8 cellular contexts compared by ENCODE assay signal in the genomic region with DNA sequence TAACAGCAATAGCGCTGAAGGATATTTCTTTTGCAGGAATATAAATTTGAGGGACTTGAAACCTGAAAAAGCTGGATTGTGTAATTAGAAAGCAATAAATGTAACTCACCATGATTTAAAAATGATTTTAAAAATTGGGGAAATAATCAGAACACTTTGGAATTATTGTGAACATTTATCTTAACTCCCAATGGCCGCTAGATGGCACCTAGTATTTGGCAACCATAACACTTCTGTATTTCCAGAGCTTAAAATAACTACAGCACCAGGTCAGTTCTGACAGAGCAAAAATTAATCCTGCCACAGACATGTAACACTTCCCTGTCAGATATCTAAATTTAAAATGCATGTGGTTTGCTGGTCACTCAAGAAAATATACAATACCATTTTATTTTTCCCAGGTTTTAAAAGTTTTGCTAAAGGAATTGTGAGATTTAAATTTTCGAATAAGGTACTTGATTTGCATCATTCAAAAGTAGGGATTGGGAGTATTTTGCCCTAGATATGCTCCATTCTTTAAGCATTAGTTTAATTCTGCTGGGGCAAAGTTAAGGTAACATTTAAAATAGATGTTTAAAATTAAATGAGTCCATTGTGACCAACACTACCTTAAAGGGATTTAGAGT.
DNase-seq lines count a peak whose midpoint lies in the region; ATAC-seq and TF ChIP-seq lines count a peak whose summit lies in the region.

No MANE protein-coding gene starts in this region.

- no peaks in the 10 kb centered on the region for H3K36me3 ChIP-seq in WERI-Rb-1
- H3K36me3 ChIP-seq in right atrium auricular region = no peaks in the 10 kb centered on the region
- no peaks in the 10 kb centered on the region for H3K36me3 ChIP-seq in upper lobe of right lung

- POLR2A ChIA-PET in AG04450 (lab: Yijun Ruan, JAX) = no interaction called here

- DNase-seq in AG04450 (ENCODE audit: low read depth, low spot score) (no peak), NCI-H1694 (lab: John Stamatoyannopoulos, UW) (peak; percentile 81), WERI-Rb-1 (peak; percentile 17), right atrium auricular region (ENCODE audit: low spot score) (no peak), upper lobe of right lung (no peak)
- no peak for DNase-seq in activated CD4-positive, alpha-beta T cell treated with anti-CD3 and anti-CD28 coated beads, Interleukin-2, amount 50 U/mL, for 1 hour

- H3K27ac ChIP-seq in AG04450 (ENCODE audit: low read depth, low read length) = no peak overlapping the region
- H3K27ac ChIP-seq in WERI-Rb-1 = no peak overlapping the region
- no peak overlapping the region for H3K27ac ChIP-seq in right atrium auricular region
- no peak overlapping the region for H3K27ac ChIP-seq in upper lobe of right lung

- H3K4me3 ChIP-seq in AG04450 (ENCODE audit: low read depth, low read length) (no peak overlapping the region), WERI-Rb-1 (ENCODE audit: low read depth, low read length) (no peak overlapping the region), right atrium auricular region (no peak overlapping the region), upper lobe of right lung (no peak overlapping the region)

- intact Hi-C loops in upper lobe of right lung (cut with DNase I) = no loop called here

- CTCF ChIA-PET in AG04450 (lab: Charles Lee) = interaction anchor here (0.6 to 2.7 kb wide), 20 partner anchors 10 to 307 kb away, joined by 3 to 26 read pairs (median 4); a partner anchor contains a TSS

- peak; percentile 76 for TF ChIP-seq CTCF in AG04450 (IDR thresholded peaks at IDR 0.05; ENCODE audit: low read depth, low read length)
- TF ChIP-seq CTCF in WERI-Rb-1 (IDR thresholded peaks at IDR 0.05; ENCODE audit: low read depth, low read length) = peak; percentile 43
- TF ChIP-seq CTCF in right atrium auricular region (IDR thresholded peaks at IDR 0.05) = peak; percentile 48 to 71
- peak; percentile 60 for TF ChIP-seq CTCF in upper lobe of right lung (IDR thresholded peaks at IDR 0.05)

- ATAC-seq in GM18519 (IDR thresholded peaks at IDR 0.05; ENCODE audit: low FRiP score, unreplicated experiment) (peak; percentile 87), HG02885 (IDR thresholded peaks at IDR 0.05; ENCODE audit: poor library complexity, unreplicated experiment) (peak; percentile 95), upper lobe of right lung (peak; percentile 66)

- H3K9me3 ChIP-seq in AG04450 (ENCODE audit: control insufficient read depth, insufficient read depth, low read length) = no peaks in the 10 kb centered on the region
- H3K9me3 ChIP-seq in WERI-Rb-1 (ENCODE audit: severe bottlenecking) = no peaks in the 10 kb centered on the region
- no peaks in the 10 kb centered on the region for H3K9me3 ChIP-seq in right atrium auricular region
- H3K9me3 ChIP-seq in upper lobe of right lung = no peaks in the 10 kb centered on the region

- H3K27me3 ChIP-seq in AG04450 (ENCODE audit: control insufficient read depth, insufficient read depth, low read length) (no peaks in the 10 kb centered on the region), WERI-Rb-1 (ENCODE audit: insufficient read depth, low read depth, severe bottlenecking) (no peaks in the 10 kb centered on the region), right atrium auricular region (no peaks in the 10 kb centered on the region), upper lobe of right lung (no peaks in the 10 kb centered on the region)

- no peaks in the 10 kb centered on the region for H3K4me1 ChIP-seq in right atrium auricular region
- H3K4me1 ChIP-seq in upper lobe of right lung = no peaks in the 10 kb centered on the region

Comparison
In these comparisons a context has a peak if more than half of its experiments do, and no peak if none do; other contexts are left out.
1. DNase-seq: peak in NCI-H1694 (single experiment) and WERI-Rb-1 (single experiment); none in AG04450 (single experiment), right atrium auricular region (single experiment), upper lobe of right lung (single experiment) and activated CD4-positive, alpha-beta T cell treated with anti-CD3 and anti-CD28 coated beads, Interleukin-2, amount 50 U/mL, for 1 hour (single experiment).
2. Peak in every context shown above with its lines, with median percentiles within 50 percentile points of each other: CTCF ChIP-seq and ATAC-seq.